Comparison of ENCODE assay signal across 17 cellular contexts in the genomic region with DNA sequence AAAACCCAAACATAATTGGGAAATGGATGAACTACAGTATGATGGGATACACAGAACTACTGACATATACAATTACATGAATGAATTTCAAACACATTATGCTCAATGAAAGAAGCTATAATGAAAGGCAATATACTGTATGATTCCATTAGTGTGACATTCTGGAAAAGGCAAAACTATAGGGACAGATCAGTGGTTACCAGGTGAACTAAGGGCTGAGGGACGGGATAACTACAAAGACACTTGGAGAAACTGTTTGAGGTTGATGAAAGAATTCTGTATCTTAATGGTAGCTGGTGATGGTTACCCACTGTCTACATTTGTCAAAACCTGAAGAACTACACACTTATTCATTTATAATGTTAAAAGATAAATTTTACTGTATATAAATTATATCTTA. TPM values are rescaled to one million over a fixed set of nuclear protein-coding genes. Genes with fewer than 3 reads are reported as not detected.
DNase-seq lines count a peak whose midpoint lies in the region; ATAC-seq, FAIRE-seq and TF ChIP-seq lines count a peak whose summit lies in the region.
"Had no signal": no experiment of that assay in that cellular context is flagged by ENCODE, and none has a peak within 500 bp of the region (broad histone marks: within the 10 kb centered on the region; RNA-seq: fewer than 3 reads in every experiment).

No MANE protein-coding gene starts in this region.

- H2AFZ ChIP-seq in HepG2 (ENCODE audit: low read length): no peak overlapping the region

- no peak for TF ChIP-seq RAD21 in HepG2 (CRISPR knock-in tag; IDR thresholded peaks at IDR 0.05)

- TF ChIP-seq EP300 in HepG2 (IDR thresholded peaks at IDR 0.05; ENCODE audit: low read depth in 2 of 2, low read length in 2 of 2) (no peak), HepG2 (CRISPR knock-in tag; IDR thresholded peaks at IDR 0.05; ENCODE audit: borderline replicate concordance) (no peak)

- DNase-seq in HepG2 (ENCODE audit: low spot score) (no peak), right lobe of liver (no peak), T-helper 17 cell (no peak), thyroid gland (no peak), NCI-H524 (lab: John Stamatoyannopoulos, UW) (no peak), WTC11 (ENCODE audit: low spot score) (no peak)
- DNase-seq: activated CD4-positive, alpha-beta T cell treated with anti-CD3 and anti-CD28 coated beads for 4 hours; foreskin fibroblast; left ventricle myocardium superior; naive B cell; NCI-H1436 treated with DMSO at 0.1 percent for 48 hours; psoas muscle; stimulated activated CD4-positive, alpha-beta T cell treated with anti-CD3 and anti-CD28 coated beads, Interleukin-15, amount 100 ng/mL, for 24 hours had no signal

- no peaks in the 10 kb centered on the region for H4K20me1 ChIP-seq in HepG2 (ENCODE audit: insufficient read depth, low read length)

- TF ChIP-seq CTCF in HepG2 (CRISPR knock-in tag; IDR thresholded peaks at IDR 0.05) (no peak), right lobe of liver (IDR thresholded peaks at IDR 0.05) (no peak), thyroid gland (IDR thresholded peaks at IDR 0.05) (no peak), WTC11 (IDR thresholded peaks at IDR 0.05) (no peak)

- peaks cover 11% of the 10 kb centered on the region for H3K36me3 Mint-ChIP-seq in T-helper 17 cell (ENCODE audit: low read depth)
- peaks cover 41% of the 10 kb centered on the region for H3K36me3 Mint-ChIP-seq in dendritic cell treated with granulocyte-macrophage colony-stimulating factor and Interleukin-4, amounts not matched to agents 40 ng/mL and 50 ng/mL, for 4 days (ENCODE audit: low read depth)
- H3K36me3 Mint-ChIP-seq in WTC11: peaks cover 26% of the 10 kb centered on the region

- no peaks in the 10 kb centered on the region for H3K27me3 Mint-ChIP-seq in T-helper 17 cell
- no peaks in the 10 kb centered on the region for H3K27me3 Mint-ChIP-seq in dendritic cell treated with granulocyte-macrophage colony-stimulating factor and Interleukin-4, amounts not matched to agents 40 ng/mL and 50 ng/mL, for 4 days
- no peaks in the 10 kb centered on the region for H3K27me3 Mint-ChIP-seq in WTC11 (ENCODE audit: low read depth)
- H3K27me3 Mint-ChIP-seq: naive B cell had no signal

- H3K27ac Mint-ChIP-seq in T-helper 17 cell (peak overlapping the region; percentile 91), WTC11 (no peak overlapping the region)
- H3K27ac Mint-ChIP-seq in dendritic cell treated with granulocyte-macrophage colony-stimulating factor and Interleukin-4, amounts not matched to agents 40 ng/mL and 50 ng/mL, for 4 days: no peak overlapping the region

- no peaks in the 10 kb centered on the region for H3K9me3 Mint-ChIP-seq in dendritic cell treated with granulocyte-macrophage colony-stimulating factor and Interleukin-4, amounts not matched to agents 40 ng/mL and 50 ng/mL, for 4 days
- H3K9me3 Mint-ChIP-seq in WTC11: peaks cover 5% of the 10 kb centered on the region

- WGBS in HepG2 (ENCODE audit: low lambda C conversion rate): 91% methylated on average over 1 of the region's 1 CpG
- WGBS in right lobe of liver (ENCODE audit: insufficient coverage, low coverage, low lambda C conversion rate, missing lambda C conversion rate): 93% methylated on average over 1 of the region's 1 CpG
- WGBS in thyroid gland, 2 donors: 98 to 100% methylated on average over 1 of the region's 1 CpG

- intact Hi-C loops in HepG2 (cut with micrococcal nuclease; ENCODE audit: unreplicated experiment): no loop called here
- intact Hi-C loops in right lobe of liver (cut with DNase I): no loop called here
- intact Hi-C loops in dendritic cell treated with granulocyte-macrophage colony-stimulating factor and Interleukin-4, amounts not matched to agents 40 ng/mL and 50 ng/mL, for 4 days (cut with micrococcal nuclease): no loop called here
- intact Hi-C loops in thyroid gland (cut with DNase I): no loop called here

- no peak for FAIRE-seq in HepG2 (lab: Jason Lieb, UNC)

- no peak overlapping the region for H3K27ac ChIP-seq in HepG2 (ENCODE audit: extremely low read length, insufficient read depth, low read length)
- no peak overlapping the region for H3K27ac ChIP-seq in right lobe of liver
- H3K27ac ChIP-seq in thyroid gland: no peak overlapping the region
- H3K27ac ChIP-seq: cardiac muscle cell, KMS-11, psoas muscle had no signal

- TF ChIP-seq POLR2A in HepG2 (IDR thresholded peaks at IDR 0.05; ENCODE audit: insufficient read depth in 1 of 2, low read depth in 2 of 2, low read length in 2 of 2) (no peak), right lobe of liver (IDR thresholded peaks at IDR 0.05) (no peak), thyroid gland (IDR thresholded peaks at IDR 0.05) (no peak)

- peak overlapping the region; percentile 41 for H3K4me2 ChIP-seq in HepG2 (ENCODE audit: low read depth, low read length)
- H3K4me2 ChIP-seq: KMS-11 had no signal

- no TSS peak for BruUV-seq in HepG2 (replicated peaks; lab: Mats Ljungman, UMichigan)

- ATAC-seq in HepG2 (no peak), right lobe of liver (no peak), T-helper 17 cell (no peak), WTC11 (no peak), HG03039 (IDR thresholded peaks at IDR 0.05; ENCODE audit: unreplicated experiment) (no peak)
- ATAC-seq: left ventricle myocardium superior, psoas muscle had no signal

- in situ Hi-C loops in HepG2 (cut with HindIII; ENCODE audit: extremely low pct_ligation_motif_present, low pct_unique_long_range_greater_than_20kb): no loop called here

- H3K9ac ChIP-seq in HepG2 (ENCODE audit: insufficient read depth, low read depth, low read length): no peak overlapping the region
- H3K9ac ChIP-seq: KMS-11 had no signal

- POLR2A ChIA-PET in HepG2 (lab: Yijun Ruan, JAX): no interaction called here
- POLR2A ChIA-PET in WTC11 (lab: Charles Lee): no interaction called here

- H3K4me1 ChIP-seq in HepG2 (ENCODE audit: insufficient read depth, low read length) (peaks cover 32% of the 10 kb centered on the region), right lobe of liver (peaks cover 0 to 9% (median 1%) of the 10 kb centered on the region in 4 donors), thyroid gland (peaks cover 8 to 15% of the 10 kb centered on the region in 2 donors)

- peaks cover 58% of the 10 kb centered on the region for H3K79me2 ChIP-seq in HepG2 (ENCODE audit: insufficient read depth, low read length)

- H3K4me3 Mint-ChIP-seq in T-helper 17 cell: peak overlapping the region; percentile 73
- H3K4me3 Mint-ChIP-seq in dendritic cell treated with granulocyte-macrophage colony-stimulating factor and Interleukin-4, amounts not matched to agents 40 ng/mL and 50 ng/mL, for 4 days: peak overlapping the region; percentile 41
- H3K4me3 Mint-ChIP-seq in WTC11: no peak overlapping the region

- H3K4me1 Mint-ChIP-seq in T-helper 17 cell: peaks cover 37% of the 10 kb centered on the region
- peaks cover 30% of the 10 kb centered on the region for H3K4me1 Mint-ChIP-seq in dendritic cell treated with granulocyte-macrophage colony-stimulating factor and Interleukin-4, amounts not matched to agents 40 ng/mL and 50 ng/mL, for 4 days (ENCODE audit: low read depth)
- no peaks in the 10 kb centered on the region for H3K4me1 Mint-ChIP-seq in WTC11

- H3K36me3 ChIP-seq in HepG2 (replicated peaks in 1 of 2; ENCODE audit: control insufficient read depth in 1 of 2, insufficient read depth in 2 of 2, low read length in 2 of 2): peaks cover 2 to 51% of the 10 kb centered on the region in 2 experiments; a peak in 4 of 5 replicates
- peaks cover 0 to 29% (median 19%) of the 10 kb centered on the region in 4 donors for H3K36me3 ChIP-seq in right lobe of liver
- H3K36me3 ChIP-seq in thyroid gland: peaks cover 6 to 34% of the 10 kb centered on the region in 2 donors

- no peak overlapping the region for H3K4me3 ChIP-seq in HepG2 (replicated peaks in 1 of 3; ENCODE audit: insufficient read depth in 1 of 3, low read depth in 2 of 3, low read length in 3 of 3)
- no peak overlapping the region for H3K4me3 ChIP-seq in right lobe of liver
- no peak overlapping the region for H3K4me3 ChIP-seq in thyroid gland (replicated peaks in 1 of 3)
- H3K4me3 ChIP-seq: cardiac muscle cell, psoas muscle had no signal

- CTCF ChIA-PET in HepG2 (lab: Yijun Ruan, JAX; ENCODE audit: low intra/inter-chr PET ratio, low total read pairs): no interaction called here
- CTCF ChIA-PET in WTC11 (lab: Charles Lee): no interaction called here

- H3K9me3 ChIP-seq in HepG2 (ENCODE audit: low read length) (peaks cover 12% of the 10 kb centered on the region), right lobe of liver (no peaks in the 10 kb centered on the region), T-helper 17 cell (ENCODE audit: control insufficient read depth, low read length, poor library complexity, severe bottlenecking) (no peaks in the 10 kb centered on the region), thyroid gland (no peaks in the 10 kb centered on the region)

- H3K27me3 ChIP-seq in HepG2 (ENCODE audit: control insufficient read depth in 1 of 2, insufficient read depth in 2 of 2, low read length in 2 of 2) (no peaks in the 10 kb centered on the region), right lobe of liver (no peaks in the 10 kb centered on the region), thyroid gland (no peaks in the 10 kb centered on the region)
- H3K27me3 ChIP-seq: cardiac muscle cell had no signal

RNA-seq across cellular contexts. Expression of a gene that starts 7.7 kb away (rescaled TPM):
- total RNA-seq in HepG2 (2016; rRNA removed; fragmentation: Illumina TruSeq; extraction: Trizol) (8.9 and 17.1 TPM in 2 replicates), right lobe of liver (10 to 100 TPM; 13.0 to 27.3 (median 19.1) TPM), T-helper 17 cell (100 to 1,000 TPM; 122 to 133 TPM), thyroid gland (10 to 100 TPM; 45.2 to 62.4 (median 50.0) TPM), WTC11 (2021) (28.3 to 33.9 TPM (median 30.9 TPM) in 3 replicates)
- total RNA-seq in HepG2 (2016; cell fraction: cytosol; rRNA removed; fragmentation: Illumina TruSeq; extraction: Trizol; ENCODE audit: low read depth): 5.0 and 6.0 TPM in 2 replicates
- 7.0 and 13.0 TPM in 2 replicates for total RNA-seq in HepG2 (2016; cell fraction: insoluble cytoplasmic fraction; rRNA removed; fragmentation: Illumina TruSeq; extraction: Trizol)
- 4.6 and 5.9 TPM in 2 replicates for total RNA-seq in HepG2 (2016; cell fraction: membrane; rRNA removed; fragmentation: Illumina TruSeq; extraction: Trizol)
- 73.8 and 77.3 TPM in 2 replicates for total RNA-seq in HepG2 (2016; cell fraction: nucleus; rRNA removed; fragmentation: Illumina TruSeq; extraction: Trizol)
- 31.4 and 38.3 TPM in 2 replicates for polyA plus RNA-seq in HepG2 (2011; rRNA removed)
- 4.3 and 6.5 TPM in 2 replicates for polyA plus RNA-seq in HepG2 (2011; cell fraction: cytosol; rRNA removed)
- polyA plus RNA-seq in HepG2 (2011; cell fraction: nucleus; rRNA removed): 96.5 and 110 TPM in 2 replicates
- 19.0 and 21.7 TPM in 2 replicates for polyA plus RNA-seq in HepG2 (2012)
- polyA plus RNA-seq in HepG2 (2016; cell fraction: cytosol; fragmentation: Illumina TruSeq; extraction: Trizol; ENCODE audit: low read depth): 0.44 and 0.55 TPM in 2 replicates
- 7.3 and 8.6 TPM in 2 replicates for polyA plus RNA-seq in HepG2 (2016; cell fraction: insoluble cytoplasmic fraction; fragmentation: Illumina TruSeq; extraction: Trizol; ENCODE audit: low read depth)
- 1.7 and 1.9 TPM in 2 replicates for polyA plus RNA-seq in HepG2 (2016; cell fraction: membrane; fragmentation: Illumina TruSeq; extraction: Trizol; ENCODE audit: low read depth)
- 99.4 and 110 TPM in 2 replicates for polyA plus RNA-seq in HepG2 (2016; cell fraction: nucleus; fragmentation: Illumina TruSeq; extraction: Trizol; ENCODE audit: insufficient read depth, low read depth)
- polyA minus RNA-seq in HepG2 (2011; rRNA and poly(A)+ RNA removed; ENCODE audit: low replicate concordance): 11.8 and 15.6 TPM in 2 replicates
- 6.1 and 11.4 TPM in 2 replicates for polyA minus RNA-seq in HepG2 (2011; cell fraction: cytosol; rRNA and poly(A)+ RNA removed)
- polyA minus RNA-seq in HepG2 (2011; cell fraction: nucleus; rRNA and poly(A)+ RNA removed): 208 and 220 TPM in 2 replicates

RNA-seq across cellular contexts. Expression of a gene that starts 8.2 kb away (rescaled TPM):
- total RNA-seq in HepG2 (2016; rRNA removed; fragmentation: Illumina TruSeq; extraction: Trizol) (6.2 and 7.3 TPM in 2 replicates), right lobe of liver (1 to 10 TPM; 1.3 to 3.2 (median 2.0) TPM), T-helper 17 cell (10 to 100 TPM; 13.1 to 14.9 TPM), thyroid gland (10 to 100 TPM in 1 of 4 donors, 1 to 10 TPM in 3; 2.4 to 11.6 (median 3.0) TPM), WTC11 (2021) (6.4 to 9.0 TPM (median 8.3 TPM) in 3 replicates)
- 3.0 and 3.9 TPM in 2 replicates for total RNA-seq in HepG2 (2016; cell fraction: cytosol; rRNA removed; fragmentation: Illumina TruSeq; extraction: Trizol; ENCODE audit: low read depth)
- 5.9 and 7.3 TPM in 2 replicates for total RNA-seq in HepG2 (2016; cell fraction: insoluble cytoplasmic fraction; rRNA removed; fragmentation: Illumina TruSeq; extraction: Trizol)
- 5.3 and 6.1 TPM in 2 replicates for total RNA-seq in HepG2 (2016; cell fraction: membrane; rRNA removed; fragmentation: Illumina TruSeq; extraction: Trizol)
- total RNA-seq in HepG2 (2016; cell fraction: nucleus; rRNA removed; fragmentation: Illumina TruSeq; extraction: Trizol): 9.9 and 13.4 TPM in 2 replicates
- polyA plus RNA-seq in HepG2 (2011; rRNA removed): 5.0 and 5.2 TPM in 2 replicates
- 1.4 and 2.4 TPM in 2 replicates for polyA plus RNA-seq in HepG2 (2011; cell fraction: cytosol; rRNA removed)
- 3.8 and 5.8 TPM in 2 replicates for polyA plus RNA-seq in HepG2 (2011; cell fraction: nucleus; rRNA removed)
- polyA plus RNA-seq in HepG2 (2012): 5.1 and 8.6 TPM in 2 replicates
- polyA plus RNA-seq in HepG2 (2016; cell fraction: cytosol; fragmentation: Illumina TruSeq; extraction: Trizol; ENCODE audit: low read depth): 3.0 and 4.3 TPM in 2 replicates
- 7.7 and 7.9 TPM in 2 replicates for polyA plus RNA-seq in HepG2 (2016; cell fraction: insoluble cytoplasmic fraction; fragmentation: Illumina TruSeq; extraction: Trizol; ENCODE audit: low read depth)
- polyA plus RNA-seq in HepG2 (2016; cell fraction: membrane; fragmentation: Illumina TruSeq; extraction: Trizol; ENCODE audit: low read depth): 4.7 and 4.8 TPM in 2 replicates
- polyA plus RNA-seq in HepG2 (2016; cell fraction: nucleus; fragmentation: Illumina TruSeq; extraction: Trizol; ENCODE audit: insufficient read depth, low read depth): 12.1 and 12.4 TPM in 2 replicates
- polyA minus RNA-seq in HepG2 (2011; rRNA and poly(A)+ RNA removed; ENCODE audit: low replicate concordance): 2.5 and 2.9 TPM in 2 replicates
- polyA minus RNA-seq in HepG2 (2011; cell fraction: cytosol; rRNA and poly(A)+ RNA removed): 1.9 and 4.4 TPM in 2 replicates
- 13.9 and 14.5 TPM in 2 replicates for polyA minus RNA-seq in HepG2 (2011; cell fraction: nucleus; rRNA and poly(A)+ RNA removed)

RNA-seq across cellular contexts. Expression of a gene that starts 30.0 kb away (rescaled TPM):
- total RNA-seq in HepG2 (2016; rRNA removed; fragmentation: Illumina TruSeq; extraction: Trizol) (21.9 and 22.5 TPM in 2 replicates), right lobe of liver (10 to 100 TPM; 11.2 to 18.9 (median 15.7) TPM), T-helper 17 cell (10 to 100 TPM; 11.8 to 12.3 TPM), thyroid gland (10 to 100 TPM; 29.3 to 50.0 (median 47.4) TPM), WTC11 (2021) (10.7 to 15.6 TPM (median 11.7 TPM) in 3 replicates)
- 8.4 and 11.1 TPM in 2 replicates for total RNA-seq in HepG2 (2016; cell fraction: cytosol; rRNA removed; fragmentation: Illumina TruSeq; extraction: Trizol; ENCODE audit: low read depth)
- 24.4 and 24.7 TPM in 2 replicates for total RNA-seq in HepG2 (2016; cell fraction: insoluble cytoplasmic fraction; rRNA removed; fragmentation: Illumina TruSeq; extraction: Trizol)
- total RNA-seq in HepG2 (2016; cell fraction: membrane; rRNA removed; fragmentation: Illumina TruSeq; extraction: Trizol): 19.4 and 21.7 TPM in 2 replicates
- 20.6 and 22.2 TPM in 2 replicates for total RNA-seq in HepG2 (2016; cell fraction: nucleus; rRNA removed; fragmentation: Illumina TruSeq; extraction: Trizol)
- polyA plus RNA-seq in HepG2 (2011; rRNA removed): 12.0 and 16.9 TPM in 2 replicates
- polyA plus RNA-seq in HepG2 (2011; cell fraction: cytosol; rRNA removed): 10.0 and 19.2 TPM in 2 replicates
- polyA plus RNA-seq in HepG2 (2011; cell fraction: nucleus; rRNA removed): 5.6 and 6.0 TPM in 2 replicates
- polyA plus RNA-seq in HepG2 (2012): 8.1 and 12.4 TPM in 2 replicates
- polyA plus RNA-seq in HepG2 (2016; cell fraction: cytosol; fragmentation: Illumina TruSeq; extraction: Trizol; ENCODE audit: low read depth): 11.2 and 15.2 TPM in 2 replicates
- 18.4 and 19.0 TPM in 2 replicates for polyA plus RNA-seq in HepG2 (2016; cell fraction: insoluble cytoplasmic fraction; fragmentation: Illumina TruSeq; extraction: Trizol; ENCODE audit: low read depth)
- 19.6 and 21.1 TPM in 2 replicates for polyA plus RNA-seq in HepG2 (2016; cell fraction: membrane; fragmentation: Illumina TruSeq; extraction: Trizol; ENCODE audit: low read depth)
- 22.5 and 24.5 TPM in 2 replicates for polyA plus RNA-seq in HepG2 (2016; cell fraction: nucleus; fragmentation: Illumina TruSeq; extraction: Trizol; ENCODE audit: insufficient read depth, low read depth)
- 22.8 and 43.2 TPM in 2 replicates for polyA minus RNA-seq in HepG2 (2011; rRNA and poly(A)+ RNA removed; ENCODE audit: low replicate concordance)
- 14.2 and 14.3 TPM in 2 replicates for polyA minus RNA-seq in HepG2 (2011; cell fraction: cytosol; rRNA and poly(A)+ RNA removed)
- polyA minus RNA-seq in HepG2 (2011; cell fraction: nucleus; rRNA and poly(A)+ RNA removed): 16.7 and 20.8 TPM in 2 replicates
